21 cellular contexts compared by ENCODE assay signal in genomic region chr7:146575903-146576302, GRCh38.
DNase-seq lines count a peak whose midpoint lies in the region; ATAC-seq and TF ChIP-seq lines count a peak whose summit lies in the region.
"Had no signal": no experiment of that assay in that cellular context is flagged by ENCODE, and none has a peak within 500 bp of the region (broad histone marks: within the 10 kb centered on the region; RNA-seq: fewer than 3 reads in every experiment).

No MANE protein-coding gene starts in this region.

- BruUV-seq in A673 (replicated peaks; lab: Mats Ljungman, UMichigan), result no TSS peak

- H3K36me3 ChIP-seq in A673 (ENCODE audit: insufficient read depth, low read length, poor library complexity, severe bottlenecking) (no peaks in the 10 kb centered on the region), OCI-LY1 (ENCODE audit: insufficient read depth, low read length) (peaks cover 3% of the 10 kb centered on the region; the same call in 1 of the 2 replicates), SK-N-MC (ENCODE audit: insufficient read depth, low read length) (no peaks in the 10 kb centered on the region)

- intact Hi-C loops in A673 (cut with micrococcal nuclease; ENCODE audit: unreplicated experiment), result no loop called here
- intact Hi-C loops in activated CD8-positive, alpha-beta T cell treated with anti-CD3 and anti-CD28 coated beads for 36 hours (cut with micrococcal nuclease), result no loop called here

- H3F3A ChIP-seq in OCI-LY1 (ENCODE audit: insufficient read depth, low read length), result no peaks in the 10 kb centered on the region

- H3K27ac ChIP-seq in A673 (ENCODE audit: low read depth, low read length, poor library complexity, severe bottlenecking) (no peak overlapping the region), OCI-LY1 (ENCODE audit: low read depth, low read length, poor library complexity, severe bottlenecking) (peak overlapping the region; percentile 12), SK-N-MC (peak overlapping the region; percentile 38; the same call in 1 of the 2 replicates)
- H3K27ac ChIP-seq: A549, GM23248 had no signal

- DNase-seq in A673 (ENCODE audit: low spot score), result peak; percentile 1
- DNase-seq in NCI-H2171 (lab: John Stamatoyannopoulos, UW), result peak; percentile 12
- no peak for DNase-seq in SK-N-MC (ENCODE audit: low read depth, low spot score)
- no peak for DNase-seq in activated CD8-positive, alpha-beta T cell treated with anti-CD3 and anti-CD28 coated beads for 36 hours
- no peak for DNase-seq in stimulated activated CD4-positive, alpha-beta T cell treated with anti-CD3 and anti-CD28 coated beads, Interleukin-1b, Interleukin-23, amount 100 ng/mL, for 48 hours
- no peak for DNase-seq in foreskin melanocyte
- DNase-seq: 8988T; C1 segment of cervical spinal cord; CD4-positive, CD25-positive, alpha-beta regulatory T cell; CD8-positive, alpha-beta T cell; DMS 273 treated with DMSO at 0.1 percent for 48 hours; DMS79; EL; GDM1; GM23248; H7; HCEC 1CT had no signal

- H3K36me3 Mint-ChIP-seq in activated CD8-positive, alpha-beta T cell treated with anti-CD3 and anti-CD28 coated beads for 36 hours (ENCODE audit: low read depth), result no peaks in the 10 kb centered on the region
- H3K36me3 Mint-ChIP-seq: CD4-positive, CD25-positive, alpha-beta regulatory T cell; CD8-positive, alpha-beta T cell had no signal

- no peak for TF ChIP-seq CTCF in A673 (conservative IDR thresholded peaks at IDR 0.05; ENCODE audit: low read depth, low read length)
- no peak for TF ChIP-seq CTCF in OCI-LY1 (IDR thresholded peaks at IDR 0.05; ENCODE audit: low read length)
- no peak for TF ChIP-seq CTCF in activated CD8-positive, alpha-beta T cell treated with anti-CD3 and anti-CD28 coated beads for 36 hours (IDR thresholded peaks at IDR 0.05)

- H3K79me2 ChIP-seq in OCI-LY1 (ENCODE audit: insufficient read depth, low read length), result no peaks in the 10 kb centered on the region

- no peak overlapping the region for H3K4me3 Mint-ChIP-seq in activated CD8-positive, alpha-beta T cell treated with anti-CD3 and anti-CD28 coated beads for 36 hours
- H3K4me3 Mint-ChIP-seq: CD4-positive, CD25-positive, alpha-beta regulatory T cell; CD8-positive, alpha-beta T cell had no signal

- H3K27ac Mint-ChIP-seq in activated CD8-positive, alpha-beta T cell treated with anti-CD3 and anti-CD28 coated beads for 36 hours, result no peak overlapping the region
- H3K27ac Mint-ChIP-seq: CD4-positive, CD25-positive, alpha-beta regulatory T cell; CD8-positive, alpha-beta T cell had no signal

- no peaks in the 10 kb centered on the region for H3K27me3 Mint-ChIP-seq in activated CD8-positive, alpha-beta T cell treated with anti-CD3 and anti-CD28 coated beads for 36 hours
- H3K27me3 Mint-ChIP-seq: CD4-positive, CD25-positive, alpha-beta regulatory T cell had no signal

- H2AFZ ChIP-seq in OCI-LY1 (ENCODE audit: low read length), result peak overlapping the region; percentile 54; the same call in 1 of the 2 replicates
- H2AFZ ChIP-seq: GM23248 had no signal

- CTCF ChIA-PET in A673 (lab: Charles Lee), result no interaction called here
- CTCF ChIA-PET in activated CD8-positive, alpha-beta T cell treated with anti-CD3 and anti-CD28 coated beads for 36 hours (lab: Charles Lee), result no interaction called here

- H3K4me1 Mint-ChIP-seq in activated CD8-positive, alpha-beta T cell treated with anti-CD3 and anti-CD28 coated beads for 36 hours (ENCODE audit: low read depth), result no peaks in the 10 kb centered on the region
- H3K4me1 Mint-ChIP-seq: CD4-positive, CD25-positive, alpha-beta regulatory T cell had no signal

- no peak for ATAC-seq in activated CD8-positive, alpha-beta T cell treated with anti-CD3 and anti-CD28 coated beads for 36 hours
- no peak for ATAC-seq in HG03432 (IDR thresholded peaks at IDR 0.05; ENCODE audit: unreplicated experiment)
- ATAC-seq: A549; CD8-positive, alpha-beta T cell; GM12878 had no signal

- H4K20me1 ChIP-seq in OCI-LY1 (ENCODE audit: insufficient read depth, low read length), result no peaks in the 10 kb centered on the region

- no peaks in the 10 kb centered on the region for H3K4me1 ChIP-seq in A673 (ENCODE audit: insufficient read depth, low read length, poor library complexity, severe bottlenecking)
- H3K4me1 ChIP-seq in OCI-LY1 (ENCODE audit: insufficient read depth, low read length, severe bottlenecking), result peaks cover 42% of the 10 kb centered on the region
- H3K4me1 ChIP-seq: A549 had no signal

- H3K4me2 ChIP-seq in OCI-LY1 (ENCODE audit: low read length), result no peak overlapping the region
- H3K4me2 ChIP-seq: A549 had no signal

- no peaks in the 10 kb centered on the region for H3K9me2 ChIP-seq in OCI-LY1 (ENCODE audit: low read depth, low read length)

- peaks cover 2% of the 10 kb centered on the region for H3K9me3 Mint-ChIP-seq in activated CD8-positive, alpha-beta T cell treated with anti-CD3 and anti-CD28 coated beads for 36 hours

- H3K9ac ChIP-seq in OCI-LY1 (ENCODE audit: low read length), result no peak overlapping the region
- no peak overlapping the region for H3K9ac ChIP-seq in SK-N-MC (ENCODE audit: insufficient read length)
- H3K9ac ChIP-seq: GM23248 had no signal

- POLR2A ChIA-PET in A673 (lab: Charles Lee; ENCODE audit: low non-redundant PET), result no interaction called here
- POLR2A ChIA-PET in activated CD8-positive, alpha-beta T cell treated with anti-CD3 and anti-CD28 coated beads for 36 hours (lab: Charles Lee), result no interaction called here

- H3K9me3 ChIP-seq in A673 (ENCODE audit: low read depth, low read length, poor library complexity, severe bottlenecking), result no peaks in the 10 kb centered on the region
- H3K9me3 ChIP-seq in OCI-LY1 (ENCODE audit: low read length), result peaks cover 21% of the 10 kb centered on the region
- no peaks in the 10 kb centered on the region for H3K9me3 ChIP-seq in SK-N-MC (ENCODE audit: low read depth, low read length)
- H3K9me3 ChIP-seq: A549 had no signal

- H3K4me3 ChIP-seq in A673 (ENCODE audit: low read depth, low read length, poor library complexity, severe bottlenecking) (no peak overlapping the region), OCI-LY1 (ENCODE audit: low read depth, low read length, poor library complexity, severe bottlenecking) (no peak overlapping the region), SK-N-MC (no peak overlapping the region)
- H3K4me3 ChIP-seq: A549, GM12878, GM23248 had no signal

- no peaks in the 10 kb centered on the region for H3K27me3 ChIP-seq in A673 (replicated peaks; ENCODE audit: insufficient read depth, low read depth, low read length, poor library complexity)
- H3K27me3 ChIP-seq in OCI-LY1 (ENCODE audit: insufficient read depth, low read length), result no peaks in the 10 kb centered on the region

Comparison
In these comparisons a context has a peak if more than half of its experiments do, and no peak if none do; other contexts are left out.
1. DNase-seq: peak in A673 (single experiment) and NCI-H2171 (single experiment); none in SK-N-MC (single experiment), activated CD8-positive, alpha-beta T cell treated with anti-CD3 and anti-CD28 coated beads for 36 hours (single experiment), stimulated activated CD4-positive, alpha-beta T cell treated with anti-CD3 and anti-CD28 coated beads, Interleukin-1b, Interleukin-23, amount 100 ng/mL, for 48 hours (single experiment) and foreskin melanocyte (single experiment).